ENCODE assay signal across 8 cellular contexts in genomic region chr19:4402171-4403004, GRCh38. TPM values are rescaled to one million over a fixed set of nuclear protein-coding genes. Genes with fewer than 3 reads are reported as not detected.
A peak's percentile ranks its signal among the peaks of the same experiment; 100 is the strongest.
DNase-seq lines count a peak whose midpoint lies in the region; ATAC-seq, FAIRE-seq and TF ChIP-seq lines count a peak whose summit lies in the region.

TSS of gene CHAF1A (plus strand) at chr19:4402640. CDS start at chr19:4402763, 123 bp downstream.

- peak; percentile 92 to 94 for ATAC-seq in natural killer cell treated with Interleukin-12 subunit alpha and Interleukin-12 subunit beta and Interleukin-15 and Interleukin-18, amount 100 ng/mL, for 72 hours
- peak; percentile 95 for ATAC-seq in stimulated activated naive CD8-positive, alpha-beta T cell treated with anti-CD3 and anti-CD28 coated beads, Interleukin-15, Interleukin-2, amounts not matched to agents 100 U/mL and 50 U/mL, for 24 hours

- H3K9me3 Mint-ChIP-seq in natural killer cell treated with Interleukin-12 subunit alpha and Interleukin-12 subunit beta and Interleukin-15 and Interleukin-18, amount 100 ng/mL, for 72 hours = no peaks in the 10 kb centered on the region

- H3K9me2 ChIP-seq in Loucy (replicated peaks; ENCODE audit: low read depth, low read length) = no peaks in the 10 kb centered on the region

- H2AFZ ChIP-seq in Loucy (ENCODE audit: low read length) = peak within 1 kb of the TSS; percentile 69

- peaks cover 78% of the 10 kb centered on the region for H3K79me2 ChIP-seq in Loucy (ENCODE audit: insufficient read depth, low read length)

- peaks cover 5% of the 10 kb centered on the region for H3K36me3 Mint-ChIP-seq in natural killer cell treated with Interleukin-12 subunit alpha and Interleukin-12 subunit beta and Interleukin-15 and Interleukin-18, amount 100 ng/mL, for 72 hours

- no peaks in the 10 kb centered on the region for H3K9me3 ChIP-seq in Loucy (ENCODE audit: insufficient read depth, low read depth, low read length)

- no peaks in the 10 kb centered on the region for H3K27me3 Mint-ChIP-seq in natural killer cell treated with Interleukin-12 subunit alpha and Interleukin-12 subunit beta and Interleukin-15 and Interleukin-18, amount 100 ng/mL, for 72 hours

- H3K4me2 ChIP-seq in Loucy (ENCODE audit: low read depth, low read length, poor library complexity, severe bottlenecking) = peak within 1 kb of the TSS; percentile 93

- FAIRE-seq in H54 (lab: Jason Lieb, UNC) = peak; percentile 84

- no peaks in the 10 kb centered on the region for H3F3A ChIP-seq in Loucy (ENCODE audit: low read depth)

- H3K4me3 ChIP-seq in Loucy (ENCODE audit: low read length, poor library complexity, severe bottlenecking) (peak within 1 kb of the TSS; percentile 99), fibroblast of pulmonary artery (replicated peaks; ENCODE audit: low read depth, low read length) (peak within 1 kb of the TSS; percentile 79)

- H3K9ac ChIP-seq in Loucy (ENCODE audit: low read depth, low read length, poor library complexity, severe bottlenecking) = peak within 1 kb of the TSS; percentile 99

- 0 out of 2 replicates have a peak, but pooled peaks have one; percentile 38 for TF ChIP-seq POLR2A in H54 (IDR thresholded peaks at IDR 0.05; ENCODE audit: low read depth, low read length)
- TF ChIP-seq POLR2A in Raji (IDR thresholded peaks at IDR 0.05; ENCODE audit: insufficient read depth, low read depth, low read length) = peak; percentile 65

- H3K27ac Mint-ChIP-seq in natural killer cell treated with Interleukin-12 subunit alpha and Interleukin-12 subunit beta and Interleukin-15 and Interleukin-18, amount 100 ng/mL, for 72 hours = peak within 1 kb of the TSS; percentile 85 to 95

- H3K36me3 ChIP-seq in Loucy (ENCODE audit: insufficient read depth, low read length) = peaks cover 8% of the 10 kb centered on the region; the same call in 1 of the 2 replicates

- peaks cover 66% of the 10 kb centered on the region for H4K20me1 ChIP-seq in Loucy (ENCODE audit: insufficient read depth, low read length, poor library complexity, severe bottlenecking)

- peak; percentile 100 for DNase-seq in EL
- peak; percentile 100 for DNase-seq in H54 (ENCODE audit: insufficient read length, low spot score)
- DNase-seq in activated T-helper 9 cell treated with anti-CD3 and anti-CD28 coated beads, Interleukin-2, amount 50 U/mL, for 16 hours (ENCODE audit: low read depth) = peak; percentile 98
- peak; percentile 100 for DNase-seq in fibroblast of pulmonary artery (ENCODE audit: low read depth)
- peak; percentile 100 for DNase-seq in natural killer cell treated with Interleukin-12 subunit alpha and Interleukin-12 subunit beta and Interleukin-15 and Interleukin-18, amount 100 ng/mL, for 72 hours (ENCODE audit: low spot score)
- peak; percentile 99 for DNase-seq in stimulated activated naive CD8-positive, alpha-beta T cell treated with anti-CD3 and anti-CD28 coated beads, Interleukin-15, Interleukin-2, amounts not matched to agents 100 U/mL and 50 U/mL, for 24 hours

- peaks cover 45% of the 10 kb centered on the region for H3K4me1 ChIP-seq in Loucy (ENCODE audit: insufficient read depth, low read length, poor library complexity, severe bottlenecking)

- peak within 1 kb of the TSS; percentile 91 for H3K4me3 Mint-ChIP-seq in natural killer cell treated with Interleukin-12 subunit alpha and Interleukin-12 subunit beta and Interleukin-15 and Interleukin-18, amount 100 ng/mL, for 72 hours

- peaks cover 5% of the 10 kb centered on the region for H3K27me3 ChIP-seq in Loucy (ENCODE audit: insufficient read depth, low read length, poor library complexity, severe bottlenecking)

- peaks cover 41 to 43% of the 10 kb centered on the region in 2 donors for H3K4me1 Mint-ChIP-seq in natural killer cell treated with Interleukin-12 subunit alpha and Interleukin-12 subunit beta and Interleukin-15 and Interleukin-18, amount 100 ng/mL, for 72 hours (ENCODE audit: low read depth in 2 of 2)

- no peak for TF ChIP-seq CTCF in Loucy (conservative IDR thresholded peaks at IDR 0.05; ENCODE audit: low read length)
- TF ChIP-seq CTCF in fibroblast of pulmonary artery (IDR thresholded peaks at IDR 0.05; ENCODE audit: low read length, missing control alignments) = no peak

RNA-seq across cellular contexts. Expression of gene CHAF1A, which starts in this region (rescaled TPM):
- total RNA-seq in natural killer cell treated with Interleukin-12 subunit alpha and Interleukin-12 subunit beta and Interleukin-15 and Interleukin-18, amount 100 ng/mL, for 72 hours = 100 to 1,000 TPM in 1 of 2 donors, 10 to 100 TPM in 1; 54.6 to 125 TPM

Comparison
In these comparisons a context has a peak if more than half of its experiments do, and no peak if none do; other contexts are left out.
1. Peak in every context shown above with its lines: DNase-seq, ATAC-seq and H3K4me3 ChIP-seq.